In the genomic region with DNA sequence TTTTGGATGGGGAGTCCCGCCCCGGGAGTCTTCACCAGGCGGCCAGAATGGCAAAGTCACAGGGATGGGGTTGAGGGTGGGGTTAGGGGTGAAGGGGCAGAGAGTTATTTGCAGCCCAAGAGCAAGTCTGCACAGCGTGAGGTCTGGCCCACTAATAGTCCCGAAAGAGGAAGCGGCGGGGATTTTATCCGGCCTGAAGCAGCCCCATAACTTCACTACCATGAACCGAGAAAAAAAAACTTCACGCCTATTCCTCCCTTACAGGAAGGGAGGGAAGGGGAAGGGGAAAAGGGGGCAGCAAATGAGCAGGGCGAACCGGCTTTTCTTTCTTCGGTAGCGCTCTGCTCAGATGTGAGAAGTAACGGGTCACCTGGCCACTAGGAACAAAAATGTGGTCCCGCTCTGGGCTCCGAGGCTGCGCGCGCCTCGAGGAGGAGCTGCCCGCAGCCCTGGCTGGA, we compare ENCODE assay signal across 8 cellular contexts. TPM values are rescaled to one million over a fixed set of nuclear protein-coding genes. Genes with fewer than 3 reads are reported as not detected.
DNase-seq lines count a peak whose midpoint lies in the region; ATAC-seq and TF ChIP-seq lines count a peak whose summit lies in the region.

No MANE protein-coding gene starts in this region.

- H3K27ac Mint-ChIP-seq in activated naive CD4-positive, alpha-beta T cell treated with anti-CD3 and anti-CD28 coated beads for 36 hours: peak overlapping the region; percentile 98
- peak overlapping the region; percentile 98 for H3K27ac Mint-ChIP-seq in type B pancreatic cell

- H4K20me1 ChIP-seq in OCI-LY7 (ENCODE audit: insufficient read depth, low read length): peaks cover 30% of the 10 kb centered on the region

- peak overlapping the region; percentile 99 for H3K4me2 ChIP-seq in OCI-LY7 (ENCODE audit: low read length)

- no TSS peak for BruUV-seq in OCI-LY7 (replicated peaks; lab: Mats Ljungman, UMichigan)

- no peaks in the 10 kb centered on the region for H3K9me3 Mint-ChIP-seq in activated naive CD4-positive, alpha-beta T cell treated with anti-CD3 and anti-CD28 coated beads for 36 hours
- no peaks in the 10 kb centered on the region for H3K9me3 Mint-ChIP-seq in type B pancreatic cell

- H3K4me3 Mint-ChIP-seq in activated naive CD4-positive, alpha-beta T cell treated with anti-CD3 and anti-CD28 coated beads for 36 hours: peak overlapping the region; percentile 84
- H3K4me3 Mint-ChIP-seq in type B pancreatic cell: peak overlapping the region; percentile 99

- H3K4me1 Mint-ChIP-seq in activated naive CD4-positive, alpha-beta T cell treated with anti-CD3 and anti-CD28 coated beads for 36 hours (ENCODE audit: low read depth): peaks cover 52% of the 10 kb centered on the region
- H3K4me1 Mint-ChIP-seq in type B pancreatic cell (ENCODE audit: unreplicated experiment): peaks cover 33% of the 10 kb centered on the region

- CTCF ChIA-PET in activated naive CD4-positive, alpha-beta T cell treated with anti-CD3 and anti-CD28 coated beads for 36 hours (lab: Charles Lee): interaction anchor here (1.0 to 7.0 kb wide), 6 partner anchors 13 to 63 kb away, joined by 3 to 67 read pairs (median 8); no protein-coding TSS in a partner anchor
- CTCF ChIA-PET in OCI-LY7 (lab: Charles Lee; ENCODE audit: unreplicated experiment): interaction anchor here (1.1 to 1.5 kb wide), 2 partner anchors 15 to 57 kb away, joined by 4 to 8 read pairs; no protein-coding TSS in a partner anchor

- ATAC-seq in HG02884 (IDR thresholded peaks at IDR 0.05; ENCODE audit: unreplicated experiment): peak; percentile 37
- ATAC-seq in lower lobe of right lung: peak; percentile 44 to 62

- POLR2A ChIA-PET in OCI-LY7 (lab: Charles Lee): interaction anchor here (0.7 to 3.7 kb wide), 7 partner anchors 10 to 369 kb away, joined by 3 to 18 read pairs (median 4); no protein-coding TSS in a partner anchor

- no peaks in the 10 kb centered on the region for H3K27me3 Mint-ChIP-seq in activated naive CD4-positive, alpha-beta T cell treated with anti-CD3 and anti-CD28 coated beads for 36 hours (ENCODE audit: low read depth)
- peaks cover 3% of the 10 kb centered on the region for H3K27me3 Mint-ChIP-seq in type B pancreatic cell

- H3K4me1 ChIP-seq in OCI-LY7 (ENCODE audit: insufficient read depth, low read length, poor library complexity, severe bottlenecking) (peaks cover 66% of the 10 kb centered on the region), lower lobe of right lung (peaks cover 57% of the 10 kb centered on the region)

- no peaks in the 10 kb centered on the region for H3K9me3 ChIP-seq in OCI-LY7 (ENCODE audit: low read length)
- H3K9me3 ChIP-seq in lower lobe of right lung: no peaks in the 10 kb centered on the region

- no peaks in the 10 kb centered on the region for H3K9me2 ChIP-seq in OCI-LY7 (ENCODE audit: insufficient read depth, low read length)

- no peaks in the 10 kb centered on the region for H3K27me3 ChIP-seq in lower lobe of right lung (ENCODE audit: low read depth)

- H3K4me3 ChIP-seq in OCI-LY7 (ENCODE audit: low read depth, low read length, poor library complexity, severe bottlenecking) (peak overlapping the region; percentile 79), choroid plexus epithelial cell (ENCODE audit: low read depth, low read length) (peak overlapping the region; percentile 98), lower lobe of right lung (peak overlapping the region; percentile 97)

- peak; percentile 54 for DNase-seq in activated naive CD4-positive, alpha-beta T cell treated with anti-CD3 and anti-CD28 coated beads for 36 hours
- no peak for DNase-seq in activated naive CD4-positive, alpha-beta T cell (lab: John Stamatoyannopoulos, UW)
- DNase-seq in OCI-LY7 (ENCODE audit: low spot score) (peak; percentile 77), choroid plexus epithelial cell (ENCODE audit: low read depth) (peak; percentile 59), lower lobe of right lung (peak; percentile 78), type B pancreatic cell (ENCODE audit: extremely low spot score, unreplicated experiment) (no peak)
- no peak for DNase-seq in activated CD4-positive, alpha-beta T cell treated with anti-CD3 and anti-CD28 coated beads for 4 hours

- peak overlapping the region; percentile 77; the same call in 1 of the 2 replicates for H2AFZ ChIP-seq in OCI-LY7 (ENCODE audit: low read length)

- H3K27ac ChIP-seq in OCI-LY7 (ENCODE audit: low read depth, low read length, poor library complexity, severe bottlenecking) (peak overlapping the region; percentile 84), lower lobe of right lung (peak overlapping the region; percentile 99)

- intact Hi-C loops in activated naive CD4-positive, alpha-beta T cell treated with anti-CD3 and anti-CD28 coated beads for 36 hours (cut with micrococcal nuclease): loop anchor here (2.0 to 10.0 kb wide), 2 partner anchors 643 to 679 kb away; no protein-coding TSS in a partner anchor
- intact Hi-C loops in OCI-LY7 (cut with micrococcal nuclease; ENCODE audit: unreplicated experiment) (loop anchor here (1.0 to 5.0 kb wide), 4 partner anchors 15 to 370 kb away; a partner anchor contains a TSS), lower lobe of right lung (cut with DNase I) (no loop called here)

- TF ChIP-seq CTCF in OCI-LY7 (conservative IDR thresholded peaks at IDR 0.05; ENCODE audit: low read length) (no peak), choroid plexus epithelial cell (conservative IDR thresholded peaks at IDR 0.05; ENCODE audit: low read depth, low read length) (no peak), lower lobe of right lung (IDR thresholded peaks at IDR 0.05) (no peak), type B pancreatic cell (conservative IDR thresholded peaks at IDR 0.05) (no peak)

- peaks cover 14% of the 10 kb centered on the region for H3K36me3 Mint-ChIP-seq in activated naive CD4-positive, alpha-beta T cell treated with anti-CD3 and anti-CD28 coated beads for 36 hours (ENCODE audit: low read depth)
- no peaks in the 10 kb centered on the region for H3K36me3 Mint-ChIP-seq in type B pancreatic cell

- H3K36me3 ChIP-seq in OCI-LY7 (ENCODE audit: insufficient read depth, low read length) (peaks cover 25% of the 10 kb centered on the region), lower lobe of right lung (no peaks in the 10 kb centered on the region)

- H3K79me2 ChIP-seq in OCI-LY7 (ENCODE audit: insufficient read depth, low read depth, low read length): peaks cover 52% of the 10 kb centered on the region

RNA-seq across cellular contexts. Expression of a gene that starts 0.7 kb away (rescaled TPM):
- 10 to 100 TPM; 24.5 to 25.3 TPM for total RNA-seq in activated naive CD4-positive, alpha-beta T cell treated with anti-CD3 and anti-CD28 coated beads for 36 hours
- 3.3 and 6.0 TPM in 2 replicates for total RNA-seq in OCI-LY7 (2014; rRNA removed; shearing (Covaris generic))
- total RNA-seq in OCI-LY7 (2022): 18.0 and 19.6 TPM in 2 replicates
- 37.0 TPM for total RNA-seq in lower lobe of right lung
- 8.5 and 19.9 TPM in 2 replicates for total RNA-seq in type B pancreatic cell (ENCODE audit: low replicate concordance)

RNA-seq across cellular contexts. Expression of a gene that starts 16.1 kb away (rescaled TPM):
- under 1 TPM; 0.59 to 0.86 TPM for total RNA-seq in activated naive CD4-positive, alpha-beta T cell treated with anti-CD3 and anti-CD28 coated beads for 36 hours
- total RNA-seq in OCI-LY7 (2014; rRNA removed; shearing (Covaris generic)): 0.09 and 0.36 TPM in 2 replicates
- 1.5 and 2.0 TPM in 2 replicates for total RNA-seq in OCI-LY7 (2022)
- 1.1 TPM for total RNA-seq in lower lobe of right lung
- total RNA-seq in type B pancreatic cell (ENCODE audit: low replicate concordance): 0.24 and 0.34 TPM in 2 replicates

Comparison
In these comparisons a context has a peak if more than half of its experiments do, and no peak if none do; other contexts are left out.
1. DNase-seq: peak in activated naive CD4-positive, alpha-beta T cell treated with anti-CD3 and anti-CD28 coated beads for 36 hours (single experiment), OCI-LY7 (single experiment), choroid plexus epithelial cell (single experiment) and lower lobe of right lung (single experiment); none in activated naive CD4-positive, alpha-beta T cell (0 of 4), type B pancreatic cell (single experiment) and activated CD4-positive, alpha-beta T cell treated with anti-CD3 and anti-CD28 coated beads for 4 hours (0 of 2).
2. Peak in every context shown above with its lines, with median percentiles within 50 percentile points of each other: H3K4me3 ChIP-seq.